8 cellular contexts compared by ENCODE assay signal in the genomic region with DNA sequence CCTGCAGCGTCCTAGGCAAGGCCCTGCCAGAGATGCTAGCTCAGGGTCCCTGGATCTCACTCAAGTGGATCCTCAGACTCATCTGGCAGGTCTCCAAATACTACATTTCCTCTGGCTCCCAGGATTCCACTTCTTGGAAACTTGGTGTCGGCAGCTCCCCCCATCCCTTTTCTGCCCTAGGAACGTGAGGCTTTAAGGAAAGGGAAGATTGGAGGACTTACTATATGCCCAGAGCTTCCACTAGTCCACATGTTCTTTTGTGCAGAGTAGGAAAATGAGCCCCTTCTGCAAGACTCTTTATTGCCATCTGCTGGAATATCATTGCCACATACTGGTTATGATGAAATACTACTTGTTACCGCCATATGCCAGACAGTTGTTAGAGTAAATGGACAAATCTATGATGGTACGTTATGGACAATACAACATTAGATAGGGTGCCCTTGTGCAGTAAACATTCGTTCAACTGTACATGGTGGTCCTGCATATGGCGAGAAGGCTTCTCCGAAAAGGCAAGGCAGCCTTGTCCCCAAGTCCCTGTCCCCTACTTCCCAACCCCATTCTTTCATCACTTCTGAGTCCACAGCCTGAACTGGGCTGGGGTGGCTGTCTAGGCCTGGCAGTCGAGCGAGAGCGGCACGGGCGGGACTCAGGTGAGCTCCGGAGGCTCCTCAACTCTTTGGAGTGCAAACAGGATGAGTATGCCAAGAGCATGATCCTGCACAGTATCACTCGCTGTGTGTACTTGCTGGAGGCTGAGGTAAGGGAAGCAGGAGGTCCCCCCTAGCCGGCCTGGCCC. TPM values are rescaled to one million over a fixed set of nuclear protein-coding genes. Genes with fewer than 3 reads are reported as not detected.
A peak's percentile ranks its signal among the peaks of the same experiment; 100 is the strongest.
DNase-seq lines count a peak whose midpoint lies in the region; ATAC-seq and TF ChIP-seq lines count a peak whose summit lies in the region.

No MANE protein-coding gene starts in this region.

- H3K79me1 ChIP-seq in trophoblast cell (ENCODE audit: low read length) = no peaks in the 10 kb centered on the region

- H3K4me1 ChIP-seq in trophoblast cell (ENCODE audit: control insufficient read depth in 1 of 2, insufficient read depth in 2 of 2, low read length in 2 of 2) = peaks cover 5 to 8% of the 10 kb centered on the region in 2 experiments

- WGBS in trophoblast cell (ENCODE audit: extremely low coverage, insufficient coverage, insufficient read length) = no CpG with 5 or more reads among the region's 16 CpGs

- no peak overlapping the region for H4K91ac ChIP-seq in trophoblast cell (ENCODE audit: low read depth, low read length)

- no peak for ATAC-seq in HG02759 (IDR thresholded peaks at IDR 0.05; ENCODE audit: unreplicated experiment)

- H3K27ac ChIP-seq in trophoblast cell (ENCODE audit: low read depth, low read length) = no peak overlapping the region

- no peak overlapping the region for H3K4me2 ChIP-seq in trophoblast cell (ENCODE audit: low read length)

- no peak overlapping the region for H4K8ac ChIP-seq in trophoblast cell (ENCODE audit: low read depth, low read length)

- H3K14ac ChIP-seq in trophoblast cell (ENCODE audit: low read length) = no peak overlapping the region

- H2AK5ac ChIP-seq in trophoblast cell (ENCODE audit: low read length) = no peak overlapping the region

- H2BK12ac ChIP-seq in trophoblast cell (ENCODE audit: low read length) = peak overlapping the region; percentile 6

- DNase-seq in COLO829 (ENCODE audit: low spot score) (peak; percentile 86), HFF-Myc (ENCODE audit: extremely low read depth, low read depth) (peak; percentile 74), NCI-H226 (peak; percentile 57), fibroblast of villous mesenchyme (ENCODE audit: low read depth) (peak; percentile 89), trophoblast cell (peak in 1 of 2 donors; percentile 84)
- DNase-seq in effector CD8-positive, alpha-beta T cell (lab: John Stamatoyannopoulos, UW) = no peak

- H3K79me2 ChIP-seq in trophoblast cell (ENCODE audit: control insufficient read depth, insufficient read depth, low read length, poor library complexity) = no peaks in the 10 kb centered on the region

- no peak overlapping the region for H2BK5ac ChIP-seq in trophoblast cell (ENCODE audit: low read depth, low read length, poor library complexity)

- no peak overlapping the region for H3K18ac ChIP-seq in trophoblast cell (ENCODE audit: low read length)

- H3K4me3 ChIP-seq in HFF-Myc (replicated peaks; ENCODE audit: low read depth, low read length) = no peak overlapping the region
- no peak overlapping the region for H3K4me3 ChIP-seq in WI38 (ENCODE audit: low read depth, low read length)
- no peak overlapping the region for H3K4me3 ChIP-seq in fibroblast of villous mesenchyme (ENCODE audit: low read depth, low read length)
- H3K4me3 ChIP-seq in trophoblast cell (ENCODE audit: low read depth, low read length) = no peak overlapping the region

- no peak overlapping the region for H3K23ac ChIP-seq in trophoblast cell (ENCODE audit: low read length)

- H3K27me3 ChIP-seq in trophoblast cell (ENCODE audit: insufficient read depth, low read length) = no peaks in the 10 kb centered on the region

- no peak overlapping the region for H4K12ac ChIP-seq in trophoblast cell (ENCODE audit: low read depth, low read length)

- H3K9me3 ChIP-seq in trophoblast cell (ENCODE audit: insufficient read depth, low read depth, low read length) = peaks cover 2% of the 10 kb centered on the region

- H3K4ac ChIP-seq in trophoblast cell (ENCODE audit: low read depth, low read length) = no peak overlapping the region

- no peak overlapping the region for H2AFZ ChIP-seq in trophoblast cell (ENCODE audit: insufficient read depth, low read length, poor library complexity)

- H3K9ac ChIP-seq in trophoblast cell (ENCODE audit: low read length) = no peak overlapping the region

- H2BK120ac ChIP-seq in trophoblast cell (ENCODE audit: insufficient read depth, low read length, poor library complexity) = no peak overlapping the region

- H3K36me3 ChIP-seq in trophoblast cell (ENCODE audit: control insufficient read depth in 1 of 2, insufficient read depth in 2 of 2, low read length in 2 of 2) = no peaks in the 10 kb centered on the region

- TF ChIP-seq CTCF in HFF-Myc (IDR thresholded peaks at IDR 0.05; ENCODE audit: low read depth, low read length, missing control alignments) (peak; percentile 65), WI38 (IDR thresholded peaks at IDR 0.05; ENCODE audit: low read depth, low read length) (peak; percentile 54; the same call in 1 of the 2 replicates), fibroblast of villous mesenchyme (IDR thresholded peaks at IDR 0.05; ENCODE audit: insufficient read depth, low read depth, low read length) (peak; percentile 83)

RNA-seq across cellular contexts. Expression of a gene that starts 0.8 kb away (rescaled TPM):
- total RNA-seq in fibroblast of villous mesenchyme = 0.43 TPM in 1 of 2 replicates, not detected in the other
- 0.15 and 0.18 TPM in 2 replicates for polyA plus RNA-seq in trophoblast cell (2013)

RNA-seq across cellular contexts. Expression of a gene that starts 38.8 kb away (rescaled TPM):
- total RNA-seq in fibroblast of villous mesenchyme = not detected in 2 replicates
- 0.22 TPM in 1 of 2 replicates, not detected in the other for polyA plus RNA-seq in trophoblast cell (2013)

RNA-seq across cellular contexts. Expression of a gene that starts 43.2 kb away (rescaled TPM):
- total RNA-seq in fibroblast of villous mesenchyme = not detected in 2 replicates
- not detected in 2 replicates for polyA plus RNA-seq in trophoblast cell (2013)

RNA-seq across cellular contexts. Expression of a gene that starts 48.9 kb away (rescaled TPM):
- 1.3 and 3.2 TPM in 2 replicates for total RNA-seq in fibroblast of villous mesenchyme
- polyA plus RNA-seq in trophoblast cell (2013) = 1.1 and 1.2 TPM in 2 replicates

RNA-seq across cellular contexts. Expression of a gene that starts 59.5 kb away (rescaled TPM):
- total RNA-seq in fibroblast of villous mesenchyme = not detected in 2 replicates
- polyA plus RNA-seq in trophoblast cell (2013) = not detected in 2 replicates
